ENCODE assay signal across 8 cellular contexts in the genomic region with DNA sequence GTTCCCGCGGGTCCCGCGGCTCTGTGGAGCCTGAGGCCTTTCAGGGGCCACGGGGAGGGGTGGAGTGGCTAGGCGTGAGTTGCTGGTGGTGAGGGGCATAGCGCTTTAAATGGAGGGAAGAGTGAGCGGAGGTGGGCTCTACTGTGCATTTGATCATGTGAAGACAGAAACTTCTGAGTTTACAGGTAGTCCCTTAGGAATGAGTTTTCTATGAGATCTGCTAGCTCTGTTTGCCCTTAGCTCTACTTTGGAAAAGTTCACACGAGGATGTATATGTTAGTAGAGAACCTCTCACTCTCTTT. TPM values are rescaled to one million over a fixed set of nuclear protein-coding genes. Genes with fewer than 3 reads are reported as not detected.
A peak's percentile ranks its signal among the peaks of the same experiment; 100 is the strongest.
DNase-seq lines count a peak whose midpoint lies in the region; ATAC-seq and TF ChIP-seq lines count a peak whose summit lies in the region.

No MANE protein-coding gene starts in this region.

- no peak for ATAC-seq in Right ventricle myocardium inferior
- ATAC-seq in aorta (ENCODE audit: low FRiP score): peak; percentile 17
- ATAC-seq in GM21447 (IDR thresholded peaks at IDR 0.05; ENCODE audit: unreplicated experiment): no peak

- peak overlapping the region; percentile 10 for H3K9ac ChIP-seq in muscle layer of colon (ENCODE audit: low read length)

- no peaks in the 10 kb centered on the region for H3K27me3 ChIP-seq in left ventricle myocardium inferior (ENCODE audit: low read depth)
- H3K27me3 ChIP-seq in muscle layer of colon (ENCODE audit: control insufficient read depth in 1 of 2, insufficient read depth in 2 of 2, low read length in 2 of 2): no peaks in the 10 kb centered on the region
- H3K27me3 ChIP-seq in aorta (ENCODE audit: control insufficient read depth in 1 of 2, insufficient read depth in 2 of 2, low read length in 1 of 2): no peaks in the 10 kb centered on the region

- no peak for DNase-seq in left ventricle myocardium inferior
- no peak for DNase-seq in Right ventricle myocardium inferior (ENCODE audit: missing footprints)
- DNase-seq in aorta: no peak
- DNase-seq in Ammon's horn (ENCODE audit: low spot score): no peak
- DNase-seq in KG1 (lab: John Stamatoyannopoulos, UW): no peak

- no peaks in the 10 kb centered on the region for H3K9me3 ChIP-seq in left ventricle myocardium inferior (replicated peaks)
- H3K9me3 ChIP-seq in muscle layer of colon (ENCODE audit: low read length): no peaks in the 10 kb centered on the region
- no peaks in the 10 kb centered on the region for H3K9me3 ChIP-seq in aorta (ENCODE audit: control insufficient read depth, low read length)

- H3K36me3 ChIP-seq in left ventricle myocardium inferior: no peaks in the 10 kb centered on the region
- H3K36me3 ChIP-seq in muscle layer of colon (ENCODE audit: insufficient read depth, low read length): no peaks in the 10 kb centered on the region
- no peaks in the 10 kb centered on the region for H3K36me3 ChIP-seq in aorta (ENCODE audit: control insufficient read depth in 1 of 2, insufficient read depth in 2 of 2, low read length in 1 of 2)

- WGBS in aorta, 2 donors: 11 to 21% methylated on average over 9 of the region's 9 CpGs

- peak overlapping the region; percentile 71 for H3K4me3 ChIP-seq in left ventricle myocardium inferior
- H3K4me3 ChIP-seq in muscle layer of colon (ENCODE audit: low read depth in 1 of 2, low read length in 2 of 2): peak overlapping the region; percentile 75 to 80
- peak overlapping the region; percentile 65 to 83 for H3K4me3 ChIP-seq in aorta (ENCODE audit: low read length in 2 of 2)

- H3K27ac ChIP-seq in left ventricle myocardium inferior (replicated peaks): peak overlapping the region; percentile 86
- peak overlapping the region; percentile 77 for H3K27ac ChIP-seq in cingulate gyrus (ENCODE audit: low read depth, low read length)
- H3K27ac ChIP-seq in muscle layer of colon (ENCODE audit: low read depth, low read length): no peak overlapping the region
- no peak overlapping the region for H3K27ac ChIP-seq in aorta (ENCODE audit: low read depth in 1 of 2, low read length in 2 of 2)

- no peak for TF ChIP-seq CTCF in left ventricle myocardium inferior (IDR thresholded peaks at IDR 0.05; ENCODE audit: borderline replicate concordance)

- H3K4me1 ChIP-seq in left ventricle myocardium inferior (peaks cover 31% of the 10 kb centered on the region), muscle layer of colon (ENCODE audit: insufficient read depth, low read length) (peaks cover 17% of the 10 kb centered on the region), aorta (ENCODE audit: control insufficient read depth in 1 of 2, insufficient read depth in 2 of 2, low read length in 2 of 2) (no peaks in the 10 kb centered on the region)

- intact Hi-C loops in left ventricle myocardium inferior (cut with micrococcal nuclease): no loop called here
- intact Hi-C loops in Right ventricle myocardium inferior (cut with DNase I): loop anchor here (5.0 kb wide), 1 partner anchor 62 kb away; no protein-coding TSS in a partner anchor
- intact Hi-C loops in aorta (cut with DNase I): loop anchor here in 1 of 2 donors (10.0 kb wide), 1 partner anchor 1610 kb away; a partner anchor contains a TSS

RNA-seq across cellular contexts. Expression of a gene that starts 0.6 kb away (rescaled TPM):
- total RNA-seq in left ventricle myocardium inferior: 4.5 TPM
- 3.9 TPM for total RNA-seq in Right ventricle myocardium inferior
- total RNA-seq in aorta: 10 to 100 TPM; 10.5 to 20.2 TPM
- 1 to 10 TPM in 1 of 2 donors, under 1 TPM in 1; 0.50 to 1.3 TPM for polyA plus RNA-seq in aorta

Comparison
In these comparisons a context has a peak if more than half of its experiments do, and no peak if none do; other contexts are left out.
1. H3K27ac ChIP-seq: peak in left ventricle myocardium inferior (single experiment) and cingulate gyrus (single experiment); none in muscle layer of colon (single experiment) and aorta (0 of 2).
2. Peak in every context shown above with its lines, with median percentiles within 50 percentile points of each other: H3K4me3 ChIP-seq.